1 cellular context compared by ENCODE assay signal in the genomic region with DNA sequence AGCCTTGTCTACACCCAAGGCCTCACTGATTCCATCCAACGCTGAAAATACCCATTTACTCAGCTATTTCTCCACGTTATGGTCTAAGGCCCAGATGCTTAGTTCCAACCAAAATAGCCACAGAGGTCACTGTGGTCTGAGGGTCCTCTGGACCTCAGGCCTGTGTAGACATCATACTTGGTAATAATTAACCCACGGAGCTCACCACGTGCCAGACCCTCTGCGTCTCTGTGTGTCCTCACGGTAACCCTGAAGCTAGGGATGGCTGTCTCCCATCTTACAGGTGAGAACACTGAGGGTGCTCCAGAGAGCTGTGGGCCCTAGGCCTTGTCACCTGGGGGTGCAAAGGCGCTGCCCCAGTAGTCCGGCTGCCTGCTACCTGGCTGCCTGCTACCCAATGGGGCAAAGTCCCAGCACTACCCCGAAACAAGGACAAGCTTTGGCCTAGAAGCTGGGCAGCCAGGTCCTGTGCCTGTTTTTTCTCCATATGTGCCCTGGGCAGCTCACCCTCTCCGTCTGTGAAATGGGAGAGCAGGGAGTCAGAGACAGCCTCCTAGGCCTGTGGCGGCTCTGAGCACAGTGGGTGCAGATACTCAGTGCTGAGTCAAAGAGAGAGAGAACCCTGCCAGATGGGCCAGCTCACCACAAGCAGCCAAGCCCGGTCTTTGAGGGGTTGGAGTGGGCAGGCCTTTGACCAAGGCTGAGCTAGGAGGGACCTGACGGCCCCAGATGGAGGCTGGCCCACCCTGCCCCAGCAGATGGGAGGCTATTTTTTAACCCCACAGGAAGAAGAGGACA.
TF ChIP-seq lines count a peak whose summit lies in the region.

No MANE protein-coding gene starts in this region.

TF ChIP-seq in HepG2, 621 proteins besides CTCF, POLR2A, EP300 and RAD21 (continued from another document):
- TF ChIP-seq, protein P1, sequence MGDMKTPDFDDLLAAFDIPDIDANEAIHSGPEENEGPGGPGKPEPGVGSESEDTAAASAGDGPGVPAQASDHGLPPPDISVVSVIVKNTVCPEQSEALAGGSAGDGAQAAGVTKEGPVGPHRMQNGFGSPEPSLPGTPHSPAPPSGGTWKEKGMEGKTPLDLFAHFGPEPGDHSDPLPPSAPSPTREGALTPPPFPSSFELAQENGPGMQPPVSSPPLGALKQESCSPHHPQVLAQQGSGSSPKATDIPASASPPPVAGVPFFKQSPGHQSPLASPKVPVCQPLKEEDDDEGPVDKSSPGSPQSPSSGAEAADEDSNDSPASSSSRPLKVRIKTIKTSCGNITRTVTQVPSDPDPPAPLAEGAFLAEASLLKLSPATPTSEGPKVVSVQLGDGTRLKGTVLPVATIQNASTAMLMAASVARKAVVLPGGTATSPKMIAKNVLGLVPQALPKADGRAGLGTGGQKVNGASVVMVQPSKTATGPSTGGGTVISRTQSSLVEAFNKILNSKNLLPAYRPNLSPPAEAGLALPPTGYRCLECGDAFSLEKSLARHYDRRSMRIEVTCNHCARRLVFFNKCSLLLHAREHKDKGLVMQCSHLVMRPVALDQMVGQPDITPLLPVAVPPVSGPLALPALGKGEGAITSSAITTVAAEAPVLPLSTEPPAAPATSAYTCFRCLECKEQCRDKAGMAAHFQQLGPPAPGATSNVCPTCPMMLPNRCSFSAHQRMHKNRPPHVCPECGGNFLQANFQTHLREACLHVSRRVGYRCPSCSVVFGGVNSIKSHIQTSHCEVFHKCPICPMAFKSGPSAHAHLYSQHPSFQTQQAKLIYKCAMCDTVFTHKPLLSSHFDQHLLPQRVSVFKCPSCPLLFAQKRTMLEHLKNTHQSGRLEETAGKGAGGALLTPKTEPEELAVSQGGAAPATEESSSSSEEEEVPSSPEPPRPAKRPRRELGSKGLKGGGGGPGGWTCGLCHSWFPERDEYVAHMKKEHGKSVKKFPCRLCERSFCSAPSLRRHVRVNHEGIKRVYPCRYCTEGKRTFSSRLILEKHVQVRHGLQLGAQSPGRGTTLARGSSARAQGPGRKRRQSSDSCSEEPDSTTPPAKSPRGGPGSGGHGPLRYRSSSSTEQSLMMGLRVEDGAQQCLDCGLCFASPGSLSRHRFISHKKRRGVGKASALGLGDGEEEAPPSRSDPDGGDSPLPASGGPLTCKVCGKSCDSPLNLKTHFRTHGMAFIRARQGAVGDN (CRISPR knock-in tag; IDR thresholded peaks at IDR 0.05), result peak; percentile 53
- TF ChIP-seq ZNF792 (CRISPR knock-in tag; IDR thresholded peaks at IDR 0.05), result no peak
- TF ChIP-seq, protein P2, sequence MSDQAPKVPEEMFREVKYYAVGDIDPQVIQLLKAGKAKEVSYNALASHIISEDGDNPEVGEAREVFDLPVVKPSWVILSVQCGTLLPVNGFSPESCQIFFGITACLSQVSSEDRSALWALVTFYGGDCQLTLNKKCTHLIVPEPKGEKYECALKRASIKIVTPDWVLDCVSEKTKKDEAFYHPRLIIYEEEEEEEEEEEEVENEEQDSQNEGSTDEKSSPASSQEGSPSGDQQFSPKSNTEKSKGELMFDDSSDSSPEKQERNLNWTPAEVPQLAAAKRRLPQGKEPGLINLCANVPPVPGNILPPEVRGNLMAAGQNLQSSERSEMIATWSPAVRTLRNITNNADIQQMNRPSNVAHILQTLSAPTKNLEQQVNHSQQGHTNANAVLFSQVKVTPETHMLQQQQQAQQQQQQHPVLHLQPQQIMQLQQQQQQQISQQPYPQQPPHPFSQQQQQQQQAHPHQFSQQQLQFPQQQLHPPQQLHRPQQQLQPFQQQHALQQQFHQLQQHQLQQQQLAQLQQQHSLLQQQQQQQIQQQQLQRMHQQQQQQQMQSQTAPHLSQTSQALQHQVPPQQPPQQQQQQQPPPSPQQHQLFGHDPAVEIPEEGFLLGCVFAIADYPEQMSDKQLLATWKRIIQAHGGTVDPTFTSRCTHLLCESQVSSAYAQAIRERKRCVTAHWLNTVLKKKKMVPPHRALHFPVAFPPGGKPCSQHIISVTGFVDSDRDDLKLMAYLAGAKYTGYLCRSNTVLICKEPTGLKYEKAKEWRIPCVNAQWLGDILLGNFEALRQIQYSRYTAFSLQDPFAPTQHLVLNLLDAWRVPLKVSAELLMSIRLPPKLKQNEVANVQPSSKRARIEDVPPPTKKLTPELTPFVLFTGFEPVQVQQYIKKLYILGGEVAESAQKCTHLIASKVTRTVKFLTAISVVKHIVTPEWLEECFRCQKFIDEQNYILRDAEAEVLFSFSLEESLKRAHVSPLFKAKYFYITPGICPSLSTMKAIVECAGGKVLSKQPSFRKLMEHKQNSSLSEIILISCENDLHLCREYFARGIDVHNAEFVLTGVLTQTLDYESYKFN (CRISPR knock-in tag; conservative IDR thresholded peaks at IDR 0.05), result peak; percentile 58; the same call in 1 of the 2 replicates
- TF ChIP-seq ZMYM2 (CRISPR knock-in tag; IDR thresholded peaks at IDR 0.05), result peak; percentile 47; the same call in 1 of the 2 replicates
- TF ChIP-seq, protein P3, sequence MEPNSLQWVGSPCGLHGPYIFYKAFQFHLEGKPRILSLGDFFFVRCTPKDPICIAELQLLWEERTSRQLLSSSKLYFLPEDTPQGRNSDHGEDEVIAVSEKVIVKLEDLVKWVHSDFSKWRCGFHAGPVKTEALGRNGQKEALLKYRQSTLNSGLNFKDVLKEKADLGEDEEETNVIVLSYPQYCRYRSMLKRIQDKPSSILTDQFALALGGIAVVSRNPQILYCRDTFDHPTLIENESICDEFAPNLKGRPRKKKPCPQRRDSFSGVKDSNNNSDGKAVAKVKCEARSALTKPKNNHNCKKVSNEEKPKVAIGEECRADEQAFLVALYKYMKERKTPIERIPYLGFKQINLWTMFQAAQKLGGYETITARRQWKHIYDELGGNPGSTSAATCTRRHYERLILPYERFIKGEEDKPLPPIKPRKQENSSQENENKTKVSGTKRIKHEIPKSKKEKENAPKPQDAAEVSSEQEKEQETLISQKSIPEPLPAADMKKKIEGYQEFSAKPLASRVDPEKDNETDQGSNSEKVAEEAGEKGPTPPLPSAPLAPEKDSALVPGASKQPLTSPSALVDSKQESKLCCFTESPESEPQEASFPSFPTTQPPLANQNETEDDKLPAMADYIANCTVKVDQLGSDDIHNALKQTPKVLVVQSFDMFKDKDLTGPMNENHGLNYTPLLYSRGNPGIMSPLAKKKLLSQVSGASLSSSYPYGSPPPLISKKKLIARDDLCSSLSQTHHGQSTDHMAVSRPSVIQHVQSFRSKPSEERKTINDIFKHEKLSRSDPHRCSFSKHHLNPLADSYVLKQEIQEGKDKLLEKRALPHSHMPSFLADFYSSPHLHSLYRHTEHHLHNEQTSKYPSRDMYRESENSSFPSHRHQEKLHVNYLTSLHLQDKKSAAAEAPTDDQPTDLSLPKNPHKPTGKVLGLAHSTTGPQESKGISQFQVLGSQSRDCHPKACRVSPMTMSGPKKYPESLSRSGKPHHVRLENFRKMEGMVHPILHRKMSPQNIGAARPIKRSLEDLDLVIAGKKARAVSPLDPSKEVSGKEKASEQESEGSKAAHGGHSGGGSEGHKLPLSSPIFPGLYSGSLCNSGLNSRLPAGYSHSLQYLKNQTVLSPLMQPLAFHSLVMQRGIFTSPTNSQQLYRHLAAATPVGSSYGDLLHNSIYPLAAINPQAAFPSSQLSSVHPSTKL (CRISPR knock-in tag; IDR thresholded peaks at IDR 0.05), result peak; percentile 34; the same call in 1 of the 2 replicates
- TF ChIP-seq RXRB (CRISPR knock-in tag; IDR thresholded peaks at IDR 0.05; ENCODE audit: borderline replicate concordance), result peak; percentile 87
- TF ChIP-seq ZNF383 (CRISPR knock-in tag; IDR thresholded peaks at IDR 0.05; ENCODE audit: borderline replicate concordance), result no peak
- TF ChIP-seq HNF4A (CRISPR knock-in tag; IDR thresholded peaks at IDR 0.05), result peak; percentile 41
